In genomic region chr6:45574013-45574412, GRCh38 we compare ENCODE assay signal across 24 cellular contexts.
DNase-seq lines count a peak whose midpoint lies in the region; ATAC-seq, FAIRE-seq and TF ChIP-seq lines count a peak whose summit lies in the region.
"Had no signal": no experiment of that assay in that cellular context is flagged by ENCODE, and none has a peak within 500 bp of the region (broad histone marks: within the 10 kb centered on the region; RNA-seq: fewer than 3 reads in every experiment).

No MANE protein-coding gene starts in this region.

- FAIRE-seq in HepG2 (lab: Jason Lieb, UNC): peak; percentile 53
- FAIRE-seq: A549, D721Med, G401.6, GM12891, GM19239 had no signal

- no TSS peak for BruUV-seq in HepG2 (replicated peaks; lab: Mats Ljungman, UMichigan)

- no peak overlapping the region for H3K4ac ChIP-seq in trophoblast cell (ENCODE audit: low read depth, low read length)

- peaks cover 23% of the 10 kb centered on the region for H3K4me1 Mint-ChIP-seq in activated T-helper 17 cell treated with anti-CD3 and anti-CD28 coated beads, Interleukin-2, amount 50 U/mL, for 72 hours

- no peak overlapping the region for H3K18ac ChIP-seq in trophoblast cell (ENCODE audit: low read length)

- H3K36me3 ChIP-seq in HepG2 (replicated peaks in 1 of 2; ENCODE audit: control insufficient read depth in 1 of 2, insufficient read depth in 2 of 2, low read length in 2 of 2) (no peaks in the 10 kb centered on the region), right lobe of liver (no peaks in the 10 kb centered on the region), esophagus (ENCODE audit: control insufficient read depth in 2 of 2, insufficient read depth in 2 of 2, low read length in 1 of 2) (no peaks in the 10 kb centered on the region), trophoblast cell (ENCODE audit: control insufficient read depth in 1 of 2, insufficient read depth in 2 of 2, low read length in 2 of 2) (no peaks in the 10 kb centered on the region)
- H3K36me3 ChIP-seq: BLaER1 treated with 17β-estradiol and CSF1 and Interleukin-3, amounts not matched to agents 10 nM and 100 nM had no signal

- H3K4me2 ChIP-seq in HepG2 (ENCODE audit: low read depth, low read length) (peak overlapping the region; percentile 13; the same call in 1 of the 2 replicates), trophoblast cell (ENCODE audit: low read length) (no peak overlapping the region)
- H3K4me2 ChIP-seq: A549 had no signal

- TF ChIP-seq EP300 in HepG2 (IDR thresholded peaks at IDR 0.05; ENCODE audit: low read depth in 2 of 2, low read length in 2 of 2) (peak in 1 of 2 experiments; percentile 45; a peak in 1 of 4 replicates), HepG2 (CRISPR knock-in tag; IDR thresholded peaks at IDR 0.05; ENCODE audit: borderline replicate concordance) (no peak)

- H3K9me3 ChIP-seq in HepG2 (ENCODE audit: low read length): no peaks in the 10 kb centered on the region
- H3K9me3 ChIP-seq in right lobe of liver: no peaks in the 10 kb centered on the region
- H3K9me3 ChIP-seq in esophagus (ENCODE audit: control insufficient read depth in 2 of 2, insufficient read depth in 1 of 2, low read depth in 1 of 2, low read length in 1 of 2): peaks cover 0 to 2% of the 10 kb centered on the region in 2 donors
- peaks cover 2% of the 10 kb centered on the region for H3K9me3 ChIP-seq in trophoblast cell (ENCODE audit: insufficient read depth, low read depth, low read length)
- H3K9me3 ChIP-seq: A549; BLaER1 treated with 17β-estradiol and CSF1 and Interleukin-3, amounts not matched to agents 10 nM and 100 nM; Caco-2 had no signal

- no peak overlapping the region for H2BK120ac ChIP-seq in trophoblast cell (ENCODE audit: insufficient read depth, low read length, poor library complexity)

- in situ Hi-C loops in HepG2 (cut with HindIII; ENCODE audit: extremely low pct_ligation_motif_present, low pct_unique_long_range_greater_than_20kb): no loop called here

- no peak overlapping the region for H3K27ac ChIP-seq in HepG2 (ENCODE audit: extremely low read length, insufficient read depth, low read length)
- no peak overlapping the region for H3K27ac ChIP-seq in right lobe of liver
- H3K27ac ChIP-seq in esophagus (ENCODE audit: low read depth in 2 of 2, low read length in 1 of 2): peak overlapping the region; percentile 75 to 80
- no peak overlapping the region for H3K27ac ChIP-seq in trophoblast cell (ENCODE audit: low read depth, low read length)
- H3K27ac ChIP-seq: 22Rv1, A549, C4-2B had no signal

- H3K4me3 Mint-ChIP-seq in activated T-helper 17 cell treated with anti-CD3 and anti-CD28 coated beads, Interleukin-2, amount 50 U/mL, for 72 hours: no peak overlapping the region
- H3K4me3 Mint-ChIP-seq: B cell; CD4-positive, alpha-beta T cell; CD8-positive, alpha-beta T cell had no signal

- no peak overlapping the region for H4K12ac ChIP-seq in trophoblast cell (ENCODE audit: low read depth, low read length)

- no peak overlapping the region for H4K8ac ChIP-seq in trophoblast cell (ENCODE audit: low read depth, low read length)

- no peaks in the 10 kb centered on the region for H3K9me3 Mint-ChIP-seq in activated T-helper 17 cell treated with anti-CD3 and anti-CD28 coated beads, Interleukin-2, amount 50 U/mL, for 72 hours
- H3K9me3 Mint-ChIP-seq: CD4-positive, alpha-beta T cell; CD8-positive, alpha-beta T cell had no signal

- no peaks in the 10 kb centered on the region for H3K27me3 ChIP-seq in HepG2 (ENCODE audit: control insufficient read depth in 1 of 2, insufficient read depth in 2 of 2, low read length in 2 of 2)
- no peaks in the 10 kb centered on the region for H3K27me3 ChIP-seq in right lobe of liver
- H3K27me3 ChIP-seq in esophagus (ENCODE audit: control insufficient read depth in 1 of 2, insufficient read depth in 2 of 2, low read length in 2 of 2): no peaks in the 10 kb centered on the region
- no peaks in the 10 kb centered on the region for H3K27me3 ChIP-seq in trophoblast cell (ENCODE audit: insufficient read depth, low read length)
- H3K27me3 ChIP-seq: BLaER1 treated with 17β-estradiol and CSF1 and Interleukin-3, amounts not matched to agents 10 nM and 100 nM had no signal

- no peaks in the 10 kb centered on the region for H3K27me3 Mint-ChIP-seq in activated T-helper 17 cell treated with anti-CD3 and anti-CD28 coated beads, Interleukin-2, amount 50 U/mL, for 72 hours
- H3K27me3 Mint-ChIP-seq: B cell; CD4-positive, alpha-beta T cell had no signal

- intact Hi-C loops in HepG2 (cut with micrococcal nuclease; ENCODE audit: unreplicated experiment) (no loop called here), right lobe of liver (cut with DNase I) (no loop called here)

- H3K23ac ChIP-seq in trophoblast cell (ENCODE audit: low read length): no peak overlapping the region

- peak; percentile 53 for DNase-seq in HepG2 (ENCODE audit: low spot score)
- no peak for DNase-seq in right lobe of liver
- peak; percentile 2 to 7 for DNase-seq in trophoblast cell
- no peak for DNase-seq in mesenteric fat pad (ENCODE audit: low spot score)
- DNase-seq in pons (ENCODE audit: low spot score): no peak
- DNase-seq: AML-193; Caco-2; Calu3; CD4-positive, alpha-beta T cell; CD8-positive, alpha-beta T cell; DMS79 treated with DMSO at 0.1 percent for 48 hours; GF-D8 had no signal

- no peaks in the 10 kb centered on the region for H4K20me1 ChIP-seq in HepG2 (ENCODE audit: insufficient read depth, low read length)
- H4K20me1 ChIP-seq: BLaER1 treated with 17β-estradiol and CSF1 and Interleukin-3, amounts not matched to agents 10 nM and 100 nM had no signal

- H2BK5ac ChIP-seq in trophoblast cell (ENCODE audit: low read depth, low read length, poor library complexity): no peak overlapping the region

- POLR2A ChIA-PET in HepG2 (lab: Yijun Ruan, JAX): interaction anchor here (1.0 kb wide), 1 partner anchor 196 kb away, joined by 3 read pairs; the partner anchor contains the start of gene SUPT3H

- no peak overlapping the region for H3K27ac Mint-ChIP-seq in activated T-helper 17 cell treated with anti-CD3 and anti-CD28 coated beads, Interleukin-2, amount 50 U/mL, for 72 hours
- H3K27ac Mint-ChIP-seq: B cell; CD4-positive, alpha-beta T cell; CD8-positive, alpha-beta T cell had no signal

- TF ChIP-seq RAD21 in HepG2 (CRISPR knock-in tag; IDR thresholded peaks at IDR 0.05): no peak

- 19% methylated on average over 6 of the region's 6 CpGs for WGBS in HepG2 (ENCODE audit: low lambda C conversion rate)
- WGBS in right lobe of liver (ENCODE audit: insufficient coverage, low coverage, low lambda C conversion rate, missing lambda C conversion rate): 50% methylated on average over 6 of the region's 6 CpGs
- 86 to 93% methylated on average over 6 of the region's 6 CpGs for WGBS in esophagus, 2 donors
- no CpG with 5 or more reads among the region's 6 CpGs for WGBS in trophoblast cell (ENCODE audit: extremely low coverage, insufficient coverage, insufficient read length)

- CTCF ChIA-PET in HepG2 (lab: Yijun Ruan, JAX; ENCODE audit: low intra/inter-chr PET ratio, low total read pairs): no interaction called here

- no peaks in the 10 kb centered on the region for H3K36me3 Mint-ChIP-seq in activated T-helper 17 cell treated with anti-CD3 and anti-CD28 coated beads, Interleukin-2, amount 50 U/mL, for 72 hours (ENCODE audit: low read depth)
- H3K36me3 Mint-ChIP-seq: CD8-positive, alpha-beta T cell had no signal

- no peak overlapping the region for H2AK5ac ChIP-seq in trophoblast cell (ENCODE audit: low read length)

- H2BK12ac ChIP-seq in trophoblast cell (ENCODE audit: low read length): no peak overlapping the region

- H3K9ac ChIP-seq in HepG2 (ENCODE audit: insufficient read depth, low read depth, low read length) (no peak overlapping the region), trophoblast cell (ENCODE audit: low read length) (no peak overlapping the region)

- H3K4me3 ChIP-seq in HepG2 (replicated peaks in 1 of 3; ENCODE audit: insufficient read depth in 1 of 3, low read depth in 2 of 3, low read length in 3 of 3) (no peak overlapping the region), right lobe of liver (no peak overlapping the region), esophagus (ENCODE audit: low read depth in 1 of 2, low read length in 2 of 2) (no peak overlapping the region), trophoblast cell (ENCODE audit: low read depth, low read length) (no peak overlapping the region)
- H3K4me3 ChIP-seq: A549; BLaER1 treated with 17β-estradiol and CSF1 and Interleukin-3, amounts not matched to agents 10 nM and 100 nM had no signal

- no peak for TF ChIP-seq CTCF in HepG2 (CRISPR knock-in tag; IDR thresholded peaks at IDR 0.05)
- TF ChIP-seq CTCF in right lobe of liver (IDR thresholded peaks at IDR 0.05): no peak

- H3K79me2 ChIP-seq in HepG2 (ENCODE audit: insufficient read depth, low read length): no peaks in the 10 kb centered on the region
- no peaks in the 10 kb centered on the region for H3K79me2 ChIP-seq in trophoblast cell (ENCODE audit: control insufficient read depth, insufficient read depth, low read length, poor library complexity)

- H4K91ac ChIP-seq in trophoblast cell (ENCODE audit: low read depth, low read length): no peak overlapping the region

- no peak for TF ChIP-seq POLR2A in HepG2 (IDR thresholded peaks at IDR 0.05; ENCODE audit: insufficient read depth in 1 of 2, low read depth in 2 of 2, low read length in 2 of 2)
- no peak for TF ChIP-seq POLR2A in right lobe of liver (IDR thresholded peaks at IDR 0.05)

- peak; percentile 81 for ATAC-seq in HepG2
- no peak for ATAC-seq in right lobe of liver
- ATAC-seq in activated T-helper 17 cell treated with anti-CD3 and anti-CD28 coated beads, Interleukin-2, amount 50 U/mL, for 72 hours (replicated peaks): peak; percentile 67
- no peak for ATAC-seq in GM19324 (IDR thresholded peaks at IDR 0.05; ENCODE audit: low FRiP score, unreplicated experiment)
- ATAC-seq: A549; CD8-positive, alpha-beta T cell had no signal

- no peak overlapping the region for H3K14ac ChIP-seq in trophoblast cell (ENCODE audit: low read length)

- H2AFZ ChIP-seq in HepG2 (ENCODE audit: low read length) (no peak overlapping the region), trophoblast cell (ENCODE audit: insufficient read depth, low read length, poor library complexity) (no peak overlapping the region)

- H3K4me1 ChIP-seq in HepG2 (ENCODE audit: insufficient read depth, low read length): peaks cover 24% of the 10 kb centered on the region
- no peaks in the 10 kb centered on the region for H3K4me1 ChIP-seq in right lobe of liver
- no peaks in the 10 kb centered on the region for H3K4me1 ChIP-seq in esophagus (ENCODE audit: control insufficient read depth in 2 of 2, insufficient read depth in 2 of 2, low read length in 1 of 2)
- peaks cover 0 to 4% of the 10 kb centered on the region in 2 experiments for H3K4me1 ChIP-seq in trophoblast cell (ENCODE audit: control insufficient read depth in 1 of 2, insufficient read depth in 2 of 2, low read length in 2 of 2)
- H3K4me1 ChIP-seq: A549, Caco-2 had no signal

- H3K79me1 ChIP-seq in trophoblast cell (ENCODE audit: low read length): peaks cover 6% of the 10 kb centered on the region

TF ChIP-seq in HepG2, 621 proteins besides CTCF, POLR2A, EP300 and RAD21 (continues in another document):
- TF ChIP-seq HNRNPUL1 (IDR thresholded peaks at IDR 0.05; ENCODE audit: low read depth, low read length): no peak

Comparison
In these comparisons a context has a peak if more than half of its experiments do, and no peak if none do; other contexts are left out.
1. ATAC-seq: peak in HepG2 (single experiment) and activated T-helper 17 cell treated with anti-CD3 and anti-CD28 coated beads, Interleukin-2, amount 50 U/mL, for 72 hours (single experiment); none in right lobe of liver (0 of 4) and GM19324 (single experiment).
2. DNase-seq: peak in HepG2 (single experiment) and trophoblast cell (2 of 2); none in right lobe of liver (0 of 3), mesenteric fat pad (single experiment) and pons (single experiment).
3. H3K27ac ChIP-seq: peak in esophagus (2 of 2); none in HepG2 (single experiment), right lobe of liver (0 of 3) and trophoblast cell (single experiment).